Comparison of ENCODE assay signal across 1 cellular context in the genomic region with DNA sequence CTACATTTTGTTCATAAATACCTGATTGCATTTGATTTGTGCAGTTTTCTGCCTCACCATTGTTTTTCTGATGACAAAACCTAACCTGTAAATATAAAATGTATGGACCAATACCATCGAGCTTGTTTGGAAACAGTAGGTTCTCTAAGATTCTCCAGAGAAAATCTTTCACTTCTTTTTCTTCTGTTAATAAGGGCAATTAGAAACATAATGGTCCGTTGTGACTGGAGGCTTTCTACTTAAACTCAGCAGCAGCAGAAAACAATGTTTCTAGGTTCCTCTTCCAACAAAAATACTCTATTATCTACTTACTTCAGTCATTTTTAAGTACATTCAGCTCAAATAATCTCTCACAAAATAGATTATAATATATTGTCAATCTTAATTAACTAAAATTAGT.
TF ChIP-seq lines count a peak whose summit lies in the region.

No MANE protein-coding gene starts in this region.

TF ChIP-seq in H1, 55 proteins besides CTCF, POLR2A, EP300 and RAD21:
- TF ChIP-seq HDAC2 (IDR thresholded peaks at IDR 0.05; ENCODE audit: borderline replicate concordance in 1 of 2, low read depth in 2 of 2, low read length in 2 of 2): 0 out of 4 replicates have a peak, but pooled peaks of 1 of the 2 experiments have one; percentile 13
- TF ChIP-seq, protein P1, sequence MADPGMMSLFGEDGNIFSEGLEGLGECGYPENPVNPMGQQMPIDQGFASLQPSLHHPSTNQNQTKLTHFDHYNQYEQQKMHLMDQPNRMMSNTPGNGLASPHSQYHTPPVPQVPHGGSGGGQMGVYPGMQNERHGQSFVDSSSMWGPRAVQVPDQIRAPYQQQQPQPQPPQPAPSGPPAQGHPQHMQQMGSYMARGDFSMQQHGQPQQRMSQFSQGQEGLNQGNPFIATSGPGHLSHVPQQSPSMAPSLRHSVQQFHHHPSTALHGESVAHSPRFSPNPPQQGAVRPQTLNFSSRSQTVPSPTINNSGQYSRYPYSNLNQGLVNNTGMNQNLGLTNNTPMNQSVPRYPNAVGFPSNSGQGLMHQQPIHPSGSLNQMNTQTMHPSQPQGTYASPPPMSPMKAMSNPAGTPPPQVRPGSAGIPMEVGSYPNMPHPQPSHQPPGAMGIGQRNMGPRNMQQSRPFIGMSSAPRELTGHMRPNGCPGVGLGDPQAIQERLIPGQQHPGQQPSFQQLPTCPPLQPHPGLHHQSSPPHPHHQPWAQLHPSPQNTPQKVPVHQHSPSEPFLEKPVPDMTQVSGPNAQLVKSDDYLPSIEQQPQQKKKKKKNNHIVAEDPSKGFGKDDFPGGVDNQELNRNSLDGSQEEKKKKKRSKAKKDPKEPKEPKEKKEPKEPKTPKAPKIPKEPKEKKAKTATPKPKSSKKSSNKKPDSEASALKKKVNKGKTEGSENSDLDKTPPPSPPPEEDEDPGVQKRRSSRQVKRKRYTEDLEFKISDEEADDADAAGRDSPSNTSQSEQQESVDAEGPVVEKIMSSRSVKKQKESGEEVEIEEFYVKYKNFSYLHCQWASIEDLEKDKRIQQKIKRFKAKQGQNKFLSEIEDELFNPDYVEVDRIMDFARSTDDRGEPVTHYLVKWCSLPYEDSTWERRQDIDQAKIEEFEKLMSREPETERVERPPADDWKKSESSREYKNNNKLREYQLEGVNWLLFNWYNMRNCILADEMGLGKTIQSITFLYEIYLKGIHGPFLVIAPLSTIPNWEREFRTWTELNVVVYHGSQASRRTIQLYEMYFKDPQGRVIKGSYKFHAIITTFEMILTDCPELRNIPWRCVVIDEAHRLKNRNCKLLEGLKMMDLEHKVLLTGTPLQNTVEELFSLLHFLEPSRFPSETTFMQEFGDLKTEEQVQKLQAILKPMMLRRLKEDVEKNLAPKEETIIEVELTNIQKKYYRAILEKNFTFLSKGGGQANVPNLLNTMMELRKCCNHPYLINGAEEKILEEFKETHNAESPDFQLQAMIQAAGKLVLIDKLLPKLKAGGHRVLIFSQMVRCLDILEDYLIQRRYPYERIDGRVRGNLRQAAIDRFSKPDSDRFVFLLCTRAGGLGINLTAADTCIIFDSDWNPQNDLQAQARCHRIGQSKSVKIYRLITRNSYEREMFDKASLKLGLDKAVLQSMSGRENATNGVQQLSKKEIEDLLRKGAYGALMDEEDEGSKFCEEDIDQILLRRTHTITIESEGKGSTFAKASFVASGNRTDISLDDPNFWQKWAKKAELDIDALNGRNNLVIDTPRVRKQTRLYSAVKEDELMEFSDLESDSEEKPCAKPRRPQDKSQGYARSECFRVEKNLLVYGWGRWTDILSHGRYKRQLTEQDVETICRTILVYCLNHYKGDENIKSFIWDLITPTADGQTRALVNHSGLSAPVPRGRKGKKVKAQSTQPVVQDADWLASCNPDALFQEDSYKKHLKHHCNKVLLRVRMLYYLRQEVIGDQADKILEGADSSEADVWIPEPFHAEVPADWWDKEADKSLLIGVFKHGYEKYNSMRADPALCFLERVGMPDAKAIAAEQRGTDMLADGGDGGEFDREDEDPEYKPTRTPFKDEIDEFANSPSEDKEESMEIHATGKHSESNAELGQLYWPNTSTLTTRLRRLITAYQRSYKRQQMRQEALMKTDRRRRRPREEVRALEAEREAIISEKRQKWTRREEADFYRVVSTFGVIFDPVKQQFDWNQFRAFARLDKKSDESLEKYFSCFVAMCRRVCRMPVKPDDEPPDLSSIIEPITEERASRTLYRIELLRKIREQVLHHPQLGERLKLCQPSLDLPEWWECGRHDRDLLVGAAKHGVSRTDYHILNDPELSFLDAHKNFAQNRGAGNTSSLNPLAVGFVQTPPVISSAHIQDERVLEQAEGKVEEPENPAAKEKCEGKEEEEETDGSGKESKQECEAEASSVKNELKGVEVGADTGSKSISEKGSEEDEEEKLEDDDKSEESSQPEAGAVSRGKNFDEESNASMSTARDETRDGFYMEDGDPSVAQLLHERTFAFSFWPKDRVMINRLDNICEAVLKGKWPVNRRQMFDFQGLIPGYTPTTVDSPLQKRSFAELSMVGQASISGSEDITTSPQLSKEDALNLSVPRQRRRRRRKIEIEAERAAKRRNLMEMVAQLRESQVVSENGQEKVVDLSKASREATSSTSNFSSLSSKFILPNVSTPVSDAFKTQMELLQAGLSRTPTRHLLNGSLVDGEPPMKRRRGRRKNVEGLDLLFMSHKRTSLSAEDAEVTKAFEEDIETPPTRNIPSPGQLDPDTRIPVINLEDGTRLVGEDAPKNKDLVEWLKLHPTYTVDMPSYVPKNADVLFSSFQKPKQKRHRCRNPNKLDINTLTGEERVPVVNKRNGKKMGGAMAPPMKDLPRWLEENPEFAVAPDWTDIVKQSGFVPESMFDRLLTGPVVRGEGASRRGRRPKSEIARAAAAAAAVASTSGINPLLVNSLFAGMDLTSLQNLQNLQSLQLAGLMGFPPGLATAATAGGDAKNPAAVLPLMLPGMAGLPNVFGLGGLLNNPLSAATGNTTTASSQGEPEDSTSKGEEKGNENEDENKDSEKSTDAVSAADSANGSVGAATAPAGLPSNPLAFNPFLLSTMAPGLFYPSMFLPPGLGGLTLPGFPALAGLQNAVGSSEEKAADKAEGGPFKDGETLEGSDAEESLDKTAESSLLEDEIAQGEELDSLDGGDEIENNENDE (IDR thresholded peaks at IDR 0.05; ENCODE audit: insufficient replicate concordance, low read length): peak; percentile 94
- TF ChIP-seq TCF12 (IDR thresholded peaks at IDR 0.05; ENCODE audit: low read depth, low read length): no peak
- TF ChIP-seq POLR2AphosphoS5 (IDR thresholded peaks at IDR 0.05; ENCODE audit: low read depth, low read length): no peak
- TF ChIP-seq NRF1 (IDR thresholded peaks at IDR 0.05; ENCODE audit: low read depth, low read length): no peak
- no peak for TF ChIP-seq SP2 (IDR thresholded peaks at IDR 0.05; ENCODE audit: low read length)
- TF ChIP-seq, protein P2, sequence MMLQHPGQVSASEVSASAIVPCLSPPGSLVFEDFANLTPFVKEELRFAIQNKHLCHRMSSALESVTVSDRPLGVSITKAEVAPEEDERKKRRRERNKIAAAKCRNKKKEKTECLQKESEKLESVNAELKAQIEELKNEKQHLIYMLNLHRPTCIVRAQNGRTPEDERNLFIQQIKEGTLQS (IDR thresholded peaks at IDR 0.05; ENCODE audit: insufficient read depth, low read depth, low read length): no peak
- no peak for TF ChIP-seq CHD2 (IDR thresholded peaks at IDR 0.05; ENCODE audit: low read length)
- TF ChIP-seq CHD1 (IDR thresholded peaks at IDR 0.05; ENCODE audit: low read depth, low read length): no peak
- TF ChIP-seq SP1 (IDR thresholded peaks at IDR 0.05; ENCODE audit: low read depth, low read length): 0 out of 2 replicates have a peak, but pooled peaks have one; percentile 9
- no peak for TF ChIP-seq POU5F1 (IDR thresholded peaks at IDR 0.05; ENCODE audit: low read depth, low read length)
